Comparison of ENCODE assay signal across 10 cellular contexts in the genomic region with DNA sequence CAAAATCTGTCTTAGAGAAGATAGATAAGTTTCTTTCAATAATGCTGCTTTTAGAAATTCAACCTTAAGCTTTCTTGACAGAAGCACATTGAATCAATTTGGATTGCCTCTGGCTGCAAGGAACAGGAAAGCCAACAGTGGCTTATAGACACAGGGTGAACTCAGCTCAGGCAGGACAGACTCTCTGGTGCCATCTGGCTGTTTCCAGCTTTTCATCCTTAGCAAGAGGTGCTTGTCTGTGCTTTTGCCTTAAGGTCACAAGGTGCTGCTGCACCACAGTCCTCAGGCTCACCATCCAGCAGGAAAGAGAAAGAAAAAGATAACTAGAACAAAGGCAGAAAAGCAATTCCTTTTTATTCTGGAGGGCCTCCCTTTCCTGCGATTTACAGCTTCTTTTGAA.
DNase-seq lines count a peak whose midpoint lies in the region; ATAC-seq lines count a peak whose summit lies in the region.
"Had no signal": no experiment of that assay in that cellular context is flagged by ENCODE, and none has a peak within 500 bp of the region (broad histone marks: within the 10 kb centered on the region; RNA-seq: fewer than 3 reads in every experiment).

No MANE protein-coding gene starts in this region.

- no peaks in the 10 kb centered on the region for H3K9me3 Mint-ChIP-seq in activated naive CD8-positive, alpha-beta T cell treated with anti-CD3 and anti-CD28 coated beads, Interleukin-2, amount 50 U/mL, for 24 hours

- ATAC-seq in activated naive CD8-positive, alpha-beta T cell treated with anti-CD3 and anti-CD28 coated beads, Interleukin-2, amount 50 U/mL, for 24 hours: no peak
- no peak for ATAC-seq in HG03342 (IDR thresholded peaks at IDR 0.05; ENCODE audit: unreplicated experiment)
- no peak for ATAC-seq in HG03139 (IDR thresholded peaks at IDR 0.05; ENCODE audit: unreplicated experiment)

- H3K36me3 ChIP-seq in effector memory CD4-positive, alpha-beta T cell (ENCODE audit: control insufficient read depth, insufficient read depth, low read length): no peaks in the 10 kb centered on the region

- H3K27me3 ChIP-seq in effector memory CD4-positive, alpha-beta T cell (replicated peaks; ENCODE audit: control insufficient read depth, insufficient read depth, low read length, poor library complexity, severe bottlenecking): no peaks in the 10 kb centered on the region

- H3K4me3 ChIP-seq in effector memory CD4-positive, alpha-beta T cell (ENCODE audit: insufficient read depth, low read depth, low read length, poor library complexity, severe bottlenecking): no peak overlapping the region

- H3K27ac ChIP-seq in effector memory CD4-positive, alpha-beta T cell (ENCODE audit: insufficient read depth, low read length, poor library complexity, severe bottlenecking): no peak overlapping the region

- H3K27ac Mint-ChIP-seq in activated naive CD8-positive, alpha-beta T cell treated with anti-CD3 and anti-CD28 coated beads, Interleukin-2, amount 50 U/mL, for 24 hours: no peak overlapping the region
- H3K27ac Mint-ChIP-seq: IgD-negative memory B cell had no signal

- H3K4me3 Mint-ChIP-seq in activated naive CD8-positive, alpha-beta T cell treated with anti-CD3 and anti-CD28 coated beads, Interleukin-2, amount 50 U/mL, for 24 hours: no peak overlapping the region
- H3K4me3 Mint-ChIP-seq: IgD-negative memory B cell had no signal

- in situ Hi-C loops in SK-MEL-5 (cut with HindIII; ENCODE audit: low pct_unique_long_range_greater_than_20kb, low sequenced_read_pairs): no loop called here

- no peaks in the 10 kb centered on the region for H3K4me1 Mint-ChIP-seq in activated naive CD8-positive, alpha-beta T cell treated with anti-CD3 and anti-CD28 coated beads, Interleukin-2, amount 50 U/mL, for 24 hours
- H3K4me1 Mint-ChIP-seq: IgD-negative memory B cell had no signal

- H3K9me3 ChIP-seq in effector memory CD4-positive, alpha-beta T cell (ENCODE audit: control insufficient read depth, low read length): no peaks in the 10 kb centered on the region

- DNase-seq in DMS153 treated with DMSO at 0.1 percent for 48 hours (lab: John Stamatoyannopoulos, UW; ENCODE audit: unreplicated experiment) (peak; percentile 82), Kasumi-1 (lab: John Stamatoyannopoulos, UW) (peak; percentile 75 to 81), SK-MEL-5 (ENCODE audit: low read depth, low spot score) (peak; percentile 76), foreskin melanocyte (peak; percentile 58)
- DNase-seq in activated naive CD8-positive, alpha-beta T cell treated with anti-CD3 and anti-CD28 coated beads, Interleukin-2, amount 50 U/mL, for 24 hours: no peak
- no peak for DNase-seq in effector memory CD4-positive, alpha-beta T cell
- DNase-seq: left cardiac atrium had no signal

- no peaks in the 10 kb centered on the region for H3K4me1 ChIP-seq in effector memory CD4-positive, alpha-beta T cell (ENCODE audit: control insufficient read depth, insufficient read depth, low read length, poor library complexity, severe bottlenecking)

- peaks cover 6% of the 10 kb centered on the region for H3K27me3 Mint-ChIP-seq in activated naive CD8-positive, alpha-beta T cell treated with anti-CD3 and anti-CD28 coated beads, Interleukin-2, amount 50 U/mL, for 24 hours

- no peaks in the 10 kb centered on the region for H3K36me3 Mint-ChIP-seq in activated naive CD8-positive, alpha-beta T cell treated with anti-CD3 and anti-CD28 coated beads, Interleukin-2, amount 50 U/mL, for 24 hours (ENCODE audit: low read depth)
- H3K36me3 Mint-ChIP-seq: IgD-negative memory B cell had no signal

Comparison
In these comparisons a context has a peak if more than half of its experiments do, and no peak if none do; other contexts are left out.
1. DNase-seq: peak in DMS153 treated with DMSO at 0.1 percent for 48 hours (single experiment), Kasumi-1 (2 of 2), SK-MEL-5 (single experiment) and foreskin melanocyte (single experiment); none in activated naive CD8-positive, alpha-beta T cell treated with anti-CD3 and anti-CD28 coated beads, Interleukin-2, amount 50 U/mL, for 24 hours (single experiment) and effector memory CD4-positive, alpha-beta T cell (0 of 3).